ENCODE assay signal across 3 cellular contexts in genomic region chr11:118481238-118481637, GRCh38. TPM values are rescaled to one million over a fixed set of nuclear protein-coding genes. Genes with fewer than 3 reads are reported as not detected.
"Had no signal": no experiment of that assay in that cellular context is flagged by ENCODE, and none has a peak within 500 bp of the region (broad histone marks: within the 10 kb centered on the region; RNA-seq: fewer than 3 reads in every experiment).

No MANE protein-coding gene starts in this region.

RNA-seq across cellular contexts. Expression of gene TTC36, which starts 46.0 kb away (rescaled TPM):
- total RNA-seq: H7, HT-29, IMR-90 had no signal
- polyA plus RNA-seq: IMR-90 had no signal
